In genomic region chr19:16265205-16265604, GRCh38 we compare ENCODE assay signal across 17 cellular contexts.
"Had no signal": no experiment of that assay in that cellular context is flagged by ENCODE, and none has a peak within 500 bp of the region (broad histone marks: within the 10 kb centered on the region; RNA-seq: fewer than 3 reads in every experiment).

No MANE protein-coding gene starts in this region.

- H3K27ac ChIP-seq: hepatocyte, psoas muscle, suprapubic skin had no signal

- H3K4me3 ChIP-seq: hepatocyte, psoas muscle, spleen, suprapubic skin had no signal

- H3K9me3 ChIP-seq: psoas muscle, spleen, suprapubic skin had no signal

- ATAC-seq: psoas muscle; sciatic nerve; stimulated activated naive CD8-positive, alpha-beta T cell treated with anti-CD3 and anti-CD28 coated beads, Interleukin-15, Interleukin-2, amounts not matched to agents 100 U/mL and 50 U/mL, for 24 hours had no signal

- H3K4me3 Mint-ChIP-seq: activated T-cell treated with anti-CD3 and anti-CD28 coated beads, Interleukin-2, amount 50 U/mL, for 72 hours; brain; endodermal cell; type B pancreatic cell had no signal

- H3K36me3 Mint-ChIP-seq: brain, type B pancreatic cell had no signal

- H3K27me3 ChIP-seq: hepatocyte, spleen, suprapubic skin had no signal

- H3K4me1 Mint-ChIP-seq: brain had no signal

- H3K9me3 Mint-ChIP-seq: activated T-cell treated with anti-CD3 and anti-CD28 coated beads, Interleukin-2, amount 50 U/mL, for 72 hours; type B pancreatic cell had no signal

- DNase-seq: activated CD4-positive, alpha-beta T cell treated with anti-CD3 and anti-CD28 coated beads for 48 hours; activated naive CD4-positive, alpha-beta T cell treated with Interleukin-2 at 50 U/mL for 16 hours; activated T-cell treated with anti-CD3 and anti-CD28 coated beads, Interleukin-2, amount 50 U/mL, for 72 hours; amniotic stem cell; dermis blood vessel endothelial cell; endodermal cell; erythroblast; occipital lobe; psoas muscle; spleen; stimulated activated CD4-positive, alpha-beta T cell treated with anti-CD3 and anti-CD28 coated beads, Interleukin-1b, Interleukin-23, amount 100 ng/mL, for 48 hours; stimulated activated naive CD8-positive, alpha-beta T cell treated with anti-CD3 and anti-CD28 coated beads, Interleukin-15, Interleukin-2, amounts not matched to agents 100 U/mL and 50 U/mL, for 24 hours had no signal

- H3K36me3 ChIP-seq: spleen, suprapubic skin had no signal

- H3K27ac Mint-ChIP-seq: activated T-cell treated with anti-CD3 and anti-CD28 coated beads, Interleukin-2, amount 50 U/mL, for 72 hours; brain; endodermal cell; type B pancreatic cell had no signal

- H3K4me1 ChIP-seq: psoas muscle, suprapubic skin had no signal
